In genomic region chr22:32476286-32476685, GRCh38 we compare ENCODE assay signal across 1 cellular context.
TF ChIP-seq lines count a peak whose summit lies in the region.

No MANE protein-coding gene starts in this region.

TF ChIP-seq in H1, 55 proteins besides CTCF, POLR2A, EP300 and RAD21:
- no peak for TF ChIP-seq KDM5A (IDR thresholded peaks at IDR 0.05; ENCODE audit: low read length)
- TF ChIP-seq FOSL1 (IDR thresholded peaks at IDR 0.05; ENCODE audit: insufficient read depth, low read depth, low read length), result no peak
- TF ChIP-seq SIX5 (IDR thresholded peaks at IDR 0.05; ENCODE audit: low read depth, low read length), result no peak
- no peak for TF ChIP-seq SAP30 (IDR thresholded peaks at IDR 0.05; ENCODE audit: insufficient read depth, insufficient replicate concordance, low read length)
- TF ChIP-seq KDM4A (IDR thresholded peaks at IDR 0.05; ENCODE audit: low read depth, low read length, severe bottlenecking), result no peak
- TF ChIP-seq HDAC2 (IDR thresholded peaks at IDR 0.05; ENCODE audit: borderline replicate concordance in 1 of 2, low read depth in 2 of 2, low read length in 2 of 2), result no peak
- no peak for TF ChIP-seq ZNF274 (IDR thresholded peaks at IDR 0.05; ENCODE audit: borderline replicate concordance, extremely low read depth, low read length)
- no peak for TF ChIP-seq USF2 (IDR thresholded peaks at IDR 0.05; ENCODE audit: low read length)
- TF ChIP-seq TAF1 (IDR thresholded peaks at IDR 0.05; ENCODE audit: low read depth, low read length), result no peak
- TF ChIP-seq CHD7 (IDR thresholded peaks at IDR 0.05; ENCODE audit: insufficient replicate concordance, low read length), result no peak
- TF ChIP-seq CHD2 (IDR thresholded peaks at IDR 0.05; ENCODE audit: low read length), result no peak
- no peak for TF ChIP-seq SIRT6 (IDR thresholded peaks at IDR 0.05; ENCODE audit: low read length)
- TF ChIP-seq BCL11A (IDR thresholded peaks at IDR 0.05; ENCODE audit: low read depth in 2 of 2, low read length in 2 of 2), result no peak
- no peak for TF ChIP-seq SP1 (IDR thresholded peaks at IDR 0.05; ENCODE audit: low read depth, low read length)
- no peak for TF ChIP-seq SP4 (IDR thresholded peaks at IDR 0.05; ENCODE audit: low read length)
- TF ChIP-seq HDAC6 (IDR thresholded peaks at IDR 0.05; ENCODE audit: low read depth, low read length), result no peak
- TF ChIP-seq JUND (IDR thresholded peaks at IDR 0.05; ENCODE audit: low read length), result no peak
- no peak for TF ChIP-seq TCF12 (IDR thresholded peaks at IDR 0.05; ENCODE audit: low read depth, low read length)
- TF ChIP-seq RBBP5 (IDR thresholded peaks at IDR 0.05; ENCODE audit: borderline replicate concordance, low read depth, low read length), result no peak
